4 cellular contexts compared by ENCODE assay signal in the genomic region with DNA sequence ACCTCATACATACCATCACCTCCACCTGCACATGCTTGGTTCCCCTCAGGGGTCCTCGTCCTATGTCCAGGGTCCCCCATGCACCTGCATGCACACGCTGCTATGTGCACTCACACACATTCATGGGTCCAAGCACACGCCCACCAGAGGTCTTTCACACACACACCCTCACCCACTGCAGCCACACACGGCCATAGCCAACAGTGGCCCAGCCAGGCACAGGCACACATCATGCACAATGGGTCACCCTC.
TF ChIP-seq lines count a peak whose summit lies in the region.

No MANE protein-coding gene starts in this region.

TF ChIP-seq in SK-N-SH, 30 proteins besides CTCF, POLR2A, EP300 and RAD21 (continued from another document and continues in another):
- TF ChIP-seq FOXM1 (IDR thresholded peaks at IDR 0.05; ENCODE audit: low read depth) (no peak), MXI1 (IDR thresholded peaks at IDR 0.05; ENCODE audit: low read depth, low read length) (no peak), FOXJ3 (CRISPR knock-in tag; IDR thresholded peaks at IDR 0.05) (no peak), SIN3A (IDR thresholded peaks at IDR 0.05; ENCODE audit: borderline replicate concordance, low read depth, low read length) (no peak), CHD2 (IDR thresholded peaks at IDR 0.05; ENCODE audit: low read length, partially characterized antibody) (no peak), NRF1 (IDR thresholded peaks at IDR 0.05; ENCODE audit: low read depth, low read length) (no peak), GATA2 (CRISPR knock-in tag; IDR thresholded peaks at IDR 0.05) (no peak), FOSL2 (IDR thresholded peaks at IDR 0.05; ENCODE audit: borderline replicate concordance, low read depth) (no peak), RFX5 (IDR thresholded peaks at IDR 0.05; ENCODE audit: low read length) (no peak), POLR2AphosphoS5 (IDR thresholded peaks at IDR 0.05; ENCODE audit: low read depth, low read length) (no peak), TAF1 (IDR thresholded peaks at IDR 0.05; ENCODE audit: borderline replicate concordance, low read depth, low read length) (no peak), JUND (IDR thresholded peaks at IDR 0.05) (no peak)
- TF ChIP-seq, protein P1, sequence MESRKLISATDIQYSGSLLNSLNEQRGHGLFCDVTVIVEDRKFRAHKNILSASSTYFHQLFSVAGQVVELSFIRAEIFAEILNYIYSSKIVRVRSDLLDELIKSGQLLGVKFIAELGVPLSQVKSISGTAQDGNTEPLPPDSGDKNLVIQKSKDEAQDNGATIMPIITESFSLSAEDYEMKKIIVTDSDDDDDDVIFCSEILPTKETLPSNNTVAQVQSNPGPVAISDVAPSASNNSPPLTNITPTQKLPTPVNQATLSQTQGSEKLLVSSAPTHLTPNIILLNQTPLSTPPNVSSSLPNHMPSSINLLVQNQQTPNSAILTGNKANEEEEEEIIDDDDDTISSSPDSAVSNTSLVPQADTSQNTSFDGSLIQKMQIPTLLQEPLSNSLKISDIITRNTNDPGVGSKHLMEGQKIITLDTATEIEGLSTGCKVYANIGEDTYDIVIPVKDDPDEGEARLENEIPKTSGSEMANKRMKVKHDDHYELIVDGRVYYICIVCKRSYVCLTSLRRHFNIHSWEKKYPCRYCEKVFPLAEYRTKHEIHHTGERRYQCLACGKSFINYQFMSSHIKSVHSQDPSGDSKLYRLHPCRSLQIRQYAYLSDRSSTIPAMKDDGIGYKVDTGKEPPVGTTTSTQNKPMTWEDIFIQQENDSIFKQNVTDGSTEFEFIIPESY (IDR thresholded peaks at IDR 0.05; ENCODE audit: borderline replicate concordance, low read depth): no peak
- TF ChIP-seq, protein P2, sequence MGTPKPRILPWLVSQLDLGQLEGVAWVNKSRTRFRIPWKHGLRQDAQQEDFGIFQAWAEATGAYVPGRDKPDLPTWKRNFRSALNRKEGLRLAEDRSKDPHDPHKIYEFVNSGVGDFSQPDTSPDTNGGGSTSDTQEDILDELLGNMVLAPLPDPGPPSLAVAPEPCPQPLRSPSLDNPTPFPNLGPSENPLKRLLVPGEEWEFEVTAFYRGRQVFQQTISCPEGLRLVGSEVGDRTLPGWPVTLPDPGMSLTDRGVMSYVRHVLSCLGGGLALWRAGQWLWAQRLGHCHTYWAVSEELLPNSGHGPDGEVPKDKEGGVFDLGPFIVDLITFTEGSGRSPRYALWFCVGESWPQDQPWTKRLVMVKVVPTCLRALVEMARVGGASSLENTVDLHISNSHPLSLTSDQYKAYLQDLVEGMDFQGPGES (IDR thresholded peaks at IDR 0.05; ENCODE audit: low read depth, low read length): no peak

TF ChIP-seq in SK-N-SH treated with all-trans-retinoic acid at 6 μM for 48 hours, 23 proteins besides CTCF, POLR2A, EP300 and RAD21 (continued from another document and continues in another):
- TF ChIP-seq RARB (CRISPR knock-in tag; IDR thresholded peaks at IDR 0.05) (no peak), ZNF565 (CRISPR knock-in tag; conservative IDR thresholded peaks at IDR 0.05; ENCODE audit: low read depth) (no peak), ARNTL (CRISPR knock-in tag; IDR thresholded peaks at IDR 0.05; ENCODE audit: borderline replicate concordance, low read depth) (no peak), BACH2 (CRISPR knock-in tag; IDR thresholded peaks at IDR 0.05; ENCODE audit: borderline replicate concordance) (no peak), ZC3H10 (CRISPR knock-in tag; IDR thresholded peaks at IDR 0.05) (no peak), TOX (CRISPR knock-in tag; IDR thresholded peaks at IDR 0.05; ENCODE audit: borderline replicate concordance) (no peak), OSR1 (CRISPR knock-in tag; IDR thresholded peaks at IDR 0.05) (no peak), ZFP30 (CRISPR knock-in tag; IDR thresholded peaks at IDR 0.05) (no peak), TCF4 (CRISPR knock-in tag; IDR thresholded peaks at IDR 0.05; ENCODE audit: borderline replicate concordance) (no peak), CSDC2 (CRISPR knock-in tag; IDR thresholded peaks at IDR 0.05) (no peak), SNAI2 (CRISPR knock-in tag; IDR thresholded peaks at IDR 0.05) (no peak)
- TF ChIP-seq, protein P3, sequence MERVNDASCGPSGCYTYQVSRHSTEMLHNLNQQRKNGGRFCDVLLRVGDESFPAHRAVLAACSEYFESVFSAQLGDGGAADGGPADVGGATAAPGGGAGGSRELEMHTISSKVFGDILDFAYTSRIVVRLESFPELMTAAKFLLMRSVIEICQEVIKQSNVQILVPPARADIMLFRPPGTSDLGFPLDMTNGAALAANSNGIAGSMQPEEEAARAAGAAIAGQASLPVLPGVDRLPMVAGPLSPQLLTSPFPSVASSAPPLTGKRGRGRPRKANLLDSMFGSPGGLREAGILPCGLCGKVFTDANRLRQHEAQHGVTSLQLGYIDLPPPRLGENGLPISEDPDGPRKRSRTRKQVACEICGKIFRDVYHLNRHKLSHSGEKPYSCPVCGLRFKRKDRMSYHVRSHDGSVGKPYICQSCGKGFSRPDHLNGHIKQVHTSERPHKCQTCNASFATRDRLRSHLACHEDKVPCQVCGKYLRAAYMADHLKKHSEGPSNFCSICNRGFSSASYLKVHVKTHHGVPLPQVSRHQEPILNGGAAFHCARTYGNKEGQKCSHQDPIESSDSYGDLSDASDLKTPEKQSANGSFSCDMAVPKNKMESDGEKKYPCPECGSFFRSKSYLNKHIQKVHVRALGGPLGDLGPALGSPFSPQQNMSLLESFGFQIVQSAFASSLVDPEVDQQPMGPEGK (CRISPR knock-in tag; IDR thresholded peaks at IDR 0.05; ENCODE audit: borderline replicate concordance): no peak
- TF ChIP-seq, protein P4, sequence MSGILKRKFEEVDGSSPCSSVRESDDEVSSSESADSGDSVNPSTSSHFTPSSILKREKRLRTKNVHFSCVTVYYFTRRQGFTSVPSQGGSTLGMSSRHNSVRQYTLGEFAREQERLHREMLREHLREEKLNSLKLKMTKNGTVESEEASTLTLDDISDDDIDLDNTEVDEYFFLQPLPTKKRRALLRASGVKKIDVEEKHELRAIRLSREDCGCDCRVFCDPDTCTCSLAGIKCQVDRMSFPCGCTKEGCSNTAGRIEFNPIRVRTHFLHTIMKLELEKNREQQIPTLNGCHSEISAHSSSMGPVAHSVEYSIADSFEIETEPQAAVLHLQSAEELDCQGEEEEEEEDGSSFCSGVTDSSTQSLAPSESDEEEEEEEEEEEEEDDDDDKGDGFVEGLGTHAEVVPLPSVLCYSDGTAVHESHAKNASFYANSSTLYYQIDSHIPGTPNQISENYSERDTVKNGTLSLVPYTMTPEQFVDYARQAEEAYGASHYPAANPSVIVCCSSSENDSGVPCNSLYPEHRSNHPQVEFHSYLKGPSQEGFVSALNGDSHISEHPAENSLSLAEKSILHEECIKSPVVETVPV (CRISPR knock-in tag; IDR thresholded peaks at IDR 0.05): no peak

TF ChIP-seq in K562, 482 proteins besides CTCF, POLR2A, EP300 and RAD21 (continues in another document):
- TF ChIP-seq, protein P5, sequence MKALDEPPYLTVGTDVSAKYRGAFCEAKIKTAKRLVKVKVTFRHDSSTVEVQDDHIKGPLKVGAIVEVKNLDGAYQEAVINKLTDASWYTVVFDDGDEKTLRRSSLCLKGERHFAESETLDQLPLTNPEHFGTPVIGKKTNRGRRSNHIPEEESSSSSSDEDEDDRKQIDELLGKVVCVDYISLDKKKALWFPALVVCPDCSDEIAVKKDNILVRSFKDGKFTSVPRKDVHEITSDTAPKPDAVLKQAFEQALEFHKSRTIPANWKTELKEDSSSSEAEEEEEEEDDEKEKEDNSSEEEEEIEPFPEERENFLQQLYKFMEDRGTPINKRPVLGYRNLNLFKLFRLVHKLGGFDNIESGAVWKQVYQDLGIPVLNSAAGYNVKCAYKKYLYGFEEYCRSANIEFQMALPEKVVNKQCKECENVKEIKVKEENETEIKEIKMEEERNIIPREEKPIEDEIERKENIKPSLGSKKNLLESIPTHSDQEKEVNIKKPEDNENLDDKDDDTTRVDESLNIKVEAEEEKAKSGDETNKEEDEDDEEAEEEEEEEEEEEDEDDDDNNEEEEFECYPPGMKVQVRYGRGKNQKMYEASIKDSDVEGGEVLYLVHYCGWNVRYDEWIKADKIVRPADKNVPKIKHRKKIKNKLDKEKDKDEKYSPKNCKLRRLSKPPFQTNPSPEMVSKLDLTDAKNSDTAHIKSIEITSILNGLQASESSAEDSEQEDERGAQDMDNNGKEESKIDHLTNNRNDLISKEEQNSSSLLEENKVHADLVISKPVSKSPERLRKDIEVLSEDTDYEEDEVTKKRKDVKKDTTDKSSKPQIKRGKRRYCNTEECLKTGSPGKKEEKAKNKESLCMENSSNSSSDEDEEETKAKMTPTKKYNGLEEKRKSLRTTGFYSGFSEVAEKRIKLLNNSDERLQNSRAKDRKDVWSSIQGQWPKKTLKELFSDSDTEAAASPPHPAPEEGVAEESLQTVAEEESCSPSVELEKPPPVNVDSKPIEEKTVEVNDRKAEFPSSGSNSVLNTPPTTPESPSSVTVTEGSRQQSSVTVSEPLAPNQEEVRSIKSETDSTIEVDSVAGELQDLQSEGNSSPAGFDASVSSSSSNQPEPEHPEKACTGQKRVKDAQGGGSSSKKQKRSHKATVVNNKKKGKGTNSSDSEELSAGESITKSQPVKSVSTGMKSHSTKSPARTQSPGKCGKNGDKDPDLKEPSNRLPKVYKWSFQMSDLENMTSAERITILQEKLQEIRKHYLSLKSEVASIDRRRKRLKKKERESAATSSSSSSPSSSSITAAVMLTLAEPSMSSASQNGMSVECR (CRISPR knock-in tag; IDR thresholded peaks at IDR 0.05): 0 out of 2 replicates have a peak, but pooled peaks have one; percentile 55
- TF ChIP-seq, protein P6, sequence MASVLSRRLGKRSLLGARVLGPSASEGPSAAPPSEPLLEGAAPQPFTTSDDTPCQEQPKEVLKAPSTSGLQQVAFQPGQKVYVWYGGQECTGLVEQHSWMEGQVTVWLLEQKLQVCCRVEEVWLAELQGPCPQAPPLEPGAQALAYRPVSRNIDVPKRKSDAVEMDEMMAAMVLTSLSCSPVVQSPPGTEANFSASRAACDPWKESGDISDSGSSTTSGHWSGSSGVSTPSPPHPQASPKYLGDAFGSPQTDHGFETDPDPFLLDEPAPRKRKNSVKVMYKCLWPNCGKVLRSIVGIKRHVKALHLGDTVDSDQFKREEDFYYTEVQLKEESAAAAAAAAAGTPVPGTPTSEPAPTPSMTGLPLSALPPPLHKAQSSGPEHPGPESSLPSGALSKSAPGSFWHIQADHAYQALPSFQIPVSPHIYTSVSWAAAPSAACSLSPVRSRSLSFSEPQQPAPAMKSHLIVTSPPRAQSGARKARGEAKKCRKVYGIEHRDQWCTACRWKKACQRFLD (CRISPR knock-in tag; IDR thresholded peaks at IDR 0.05): no peak
- TF ChIP-seq SP1 (CRISPR knock-in tag; IDR thresholded peaks at IDR 0.05) (0 out of 2 replicates have a peak, but pooled peaks have one; percentile 17), ZNF143 (CRISPR knock-in tag; IDR thresholded peaks at IDR 0.05) (0 out of 2 replicates have a peak, but pooled peaks have one; percentile 11), CAMTA2 (CRISPR knock-in tag; conservative IDR thresholded peaks at IDR 0.05) (no peak), TARDBP (IDR thresholded peaks at IDR 0.05) (no peak), ZNF507 (tag; conservative IDR thresholded peaks at IDR 0.05) (no peak), POLR2G (IDR thresholded peaks at IDR 0.05; ENCODE audit: low read depth, low read length) (0 out of 2 replicates have a peak, but pooled peaks have one; percentile 60), ZNF263 (CRISPR knock-in tag; IDR thresholded peaks at IDR 0.05; ENCODE audit: borderline replicate concordance) (peak; percentile 12; the same call in 1 of the 2 replicates), BACH1 (tag; IDR thresholded peaks at IDR 0.05) (no peak)

TF ChIP-seq in HEK293T, 16 proteins besides CTCF, POLR2A, EP300 and RAD21 (continued from another document):
- TF ChIP-seq LEF1 (IDR thresholded peaks at IDR 0.05; ENCODE audit: borderline replicate concordance) (no peak), FOXA1 (IDR thresholded peaks at IDR 0.05) (no peak), ZNF384 (IDR thresholded peaks at IDR 0.05) (no peak), NFRKB (IDR thresholded peaks at IDR 0.05) (no peak), CTBP1 (IDR thresholded peaks at IDR 0.05; ENCODE audit: borderline replicate concordance) (no peak), SP1 (IDR thresholded peaks at IDR 0.05) (no peak), SUZ12 (IDR thresholded peaks at IDR 0.05) (no peak), TARDBP (IDR thresholded peaks at IDR 0.05) (no peak), FOXM1 (IDR thresholded peaks at IDR 0.05; ENCODE audit: borderline replicate concordance) (no peak), ELF4 (IDR thresholded peaks at IDR 0.05) (no peak), ARNT (IDR thresholded peaks at IDR 0.05) (no peak), HDGF (IDR thresholded peaks at IDR 0.05; ENCODE audit: borderline replicate concordance) (no peak), BHLHE40 (IDR thresholded peaks at IDR 0.05; ENCODE audit: borderline replicate concordance) (no peak)
- TF ChIP-seq, protein P7, sequence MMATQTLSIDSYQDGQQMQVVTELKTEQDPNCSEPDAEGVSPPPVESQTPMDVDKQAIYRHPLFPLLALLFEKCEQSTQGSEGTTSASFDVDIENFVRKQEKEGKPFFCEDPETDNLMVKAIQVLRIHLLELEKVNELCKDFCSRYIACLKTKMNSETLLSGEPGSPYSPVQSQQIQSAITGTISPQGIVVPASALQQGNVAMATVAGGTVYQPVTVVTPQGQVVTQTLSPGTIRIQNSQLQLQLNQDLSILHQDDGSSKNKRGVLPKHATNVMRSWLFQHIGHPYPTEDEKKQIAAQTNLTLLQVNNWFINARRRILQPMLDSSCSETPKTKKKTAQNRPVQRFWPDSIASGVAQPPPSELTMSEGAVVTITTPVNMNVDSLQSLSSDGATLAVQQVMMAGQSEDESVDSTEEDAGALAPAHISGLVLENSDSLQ (IDR thresholded peaks at IDR 0.05): no peak
